8 cellular contexts compared by ENCODE assay signal in the genomic region with DNA sequence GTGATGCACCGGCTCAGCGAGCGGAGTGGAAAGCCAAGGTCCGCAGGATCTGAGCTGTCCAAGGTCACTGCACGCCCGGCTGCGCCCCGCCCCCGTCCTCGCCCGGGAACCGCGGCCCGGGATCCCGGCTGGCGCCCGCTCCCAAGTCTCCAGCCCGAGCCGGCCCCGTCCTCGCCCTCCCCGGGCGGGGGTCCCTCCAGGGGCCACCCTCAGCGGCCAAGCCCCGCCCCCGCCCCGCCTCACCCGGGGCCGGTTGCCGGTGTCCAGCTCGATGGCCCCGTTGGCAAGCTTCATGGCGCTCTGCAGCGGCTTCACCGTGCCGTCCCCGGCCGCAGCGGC. TPM values are rescaled to one million over a fixed set of nuclear protein-coding genes. Genes with fewer than 3 reads are reported as not detected.
DNase-seq lines count a peak whose midpoint lies in the region; ATAC-seq and TF ChIP-seq lines count a peak whose summit lies in the region.

No MANE protein-coding gene starts in this region.

- peaks cover 5% of the 10 kb centered on the region for H3K9me3 ChIP-seq in trophoblast cell (ENCODE audit: insufficient read depth, low read depth, low read length)

- H3K79me2 ChIP-seq in trophoblast cell (ENCODE audit: control insufficient read depth, insufficient read depth, low read length, poor library complexity) = peaks cover 9% of the 10 kb centered on the region

- no peaks in the 10 kb centered on the region for H3K27me3 ChIP-seq in trophoblast cell (ENCODE audit: insufficient read depth, low read length)

- POLR2A ChIA-PET in activated CD4-positive, alpha-beta memory T cell treated with anti-CD3 and anti-CD28 coated beads for 36 hours (lab: Charles Lee) = interaction anchor here (1.9 kb wide), 1 partner anchor 18 kb away, joined by 5 read pairs; no protein-coding TSS in a partner anchor

- peak overlapping the region; percentile 85 for H4K91ac ChIP-seq in trophoblast cell (ENCODE audit: low read depth, low read length)

- DNase-seq in activated naive CD4-positive, alpha-beta T cell treated with anti-CD3 and anti-CD28 coated beads, Interleukin-2, amount 50 U/mL, for 16 hours = no peak
- peak; percentile 31 for DNase-seq in activated CD4-positive, alpha-beta memory T cell treated with anti-CD3 and anti-CD28 coated beads for 36 hours
- DNase-seq in glutamatergic neuron (peak; percentile 66), trophoblast cell (no peak), SIG-M5 (lab: John Stamatoyannopoulos, UW) (no peak), NCI-H2196 (lab: John Stamatoyannopoulos, UW; ENCODE audit: unreplicated experiment) (no peak)

- H4K12ac ChIP-seq in trophoblast cell (ENCODE audit: low read depth, low read length) = peak overlapping the region; percentile 57

- no peak overlapping the region for H3K23ac ChIP-seq in trophoblast cell (ENCODE audit: low read length)

- TF ChIP-seq CTCF in glutamatergic neuron (IDR thresholded peaks at IDR 0.05; ENCODE audit: partially characterized antibody, unreplicated experiment) = no peak

- H3K4me2 ChIP-seq in trophoblast cell (ENCODE audit: low read length) = peak overlapping the region; percentile 74

- no peaks in the 10 kb centered on the region for H3K9me3 Mint-ChIP-seq in activated naive CD4-positive, alpha-beta T cell treated with anti-CD3 and anti-CD28 coated beads, Interleukin-2, amount 50 U/mL, for 24 hours
- H3K9me3 Mint-ChIP-seq in activated CD4-positive, alpha-beta memory T cell treated with anti-CD3 and anti-CD28 coated beads for 36 hours = no peaks in the 10 kb centered on the region
- peaks cover 9% of the 10 kb centered on the region for H3K9me3 Mint-ChIP-seq in glutamatergic neuron (ENCODE audit: unreplicated experiment)

- H3K9ac ChIP-seq in trophoblast cell (ENCODE audit: low read length) = peak overlapping the region; percentile 90

- peak overlapping the region; percentile 74 for H3K4me3 Mint-ChIP-seq in activated naive CD4-positive, alpha-beta T cell treated with anti-CD3 and anti-CD28 coated beads, Interleukin-2, amount 50 U/mL, for 24 hours
- H3K4me3 Mint-ChIP-seq in activated CD4-positive, alpha-beta memory T cell treated with anti-CD3 and anti-CD28 coated beads for 36 hours = peak overlapping the region; percentile 70
- peak overlapping the region; percentile 90 for H3K4me3 Mint-ChIP-seq in glutamatergic neuron (ENCODE audit: unreplicated experiment)

- intact Hi-C loops in activated CD4-positive, alpha-beta memory T cell treated with anti-CD3 and anti-CD28 coated beads for 36 hours (cut with micrococcal nuclease) = loop anchor here (5.0 kb wide), 2 partner anchors 42 to 142 kb away; no protein-coding TSS in a partner anchor

- peaks cover 14% of the 10 kb centered on the region for H3K79me1 ChIP-seq in trophoblast cell (ENCODE audit: low read length)

- H2AK5ac ChIP-seq in trophoblast cell (ENCODE audit: low read length) = no peak overlapping the region

- peaks cover 8 to 13% of the 10 kb centered on the region in 2 experiments for H3K4me1 ChIP-seq in trophoblast cell (ENCODE audit: control insufficient read depth in 1 of 2, insufficient read depth in 2 of 2, low read length in 2 of 2)

- peak overlapping the region; percentile 93 for H3K14ac ChIP-seq in trophoblast cell (ENCODE audit: low read length)

- H3K27ac Mint-ChIP-seq in activated naive CD4-positive, alpha-beta T cell treated with anti-CD3 and anti-CD28 coated beads, Interleukin-2, amount 50 U/mL, for 24 hours = peak overlapping the region; percentile 77
- no peak overlapping the region for H3K27ac Mint-ChIP-seq in activated CD4-positive, alpha-beta memory T cell treated with anti-CD3 and anti-CD28 coated beads for 36 hours
- peak overlapping the region; percentile 33 for H3K27ac Mint-ChIP-seq in glutamatergic neuron (ENCODE audit: unreplicated experiment)

- H4K8ac ChIP-seq in trophoblast cell (ENCODE audit: low read depth, low read length) = peak overlapping the region; percentile 99

- peak; percentile 21 for ATAC-seq in HG03064 (IDR thresholded peaks at IDR 0.05; ENCODE audit: low read depth, unreplicated experiment)

- CTCF ChIA-PET in activated CD4-positive, alpha-beta memory T cell treated with anti-CD3 and anti-CD28 coated beads for 36 hours (lab: Charles Lee) = interaction anchor here (1.9 to 2.2 kb wide), 2 partner anchors 14 to 20 kb away, joined by 8 read pairs; a partner anchor contains a TSS

- H3K4ac ChIP-seq in trophoblast cell (ENCODE audit: low read depth, low read length) = no peak overlapping the region

- no peaks in the 10 kb centered on the region for H3K27me3 Mint-ChIP-seq in activated naive CD4-positive, alpha-beta T cell treated with anti-CD3 and anti-CD28 coated beads, Interleukin-2, amount 50 U/mL, for 24 hours
- H3K27me3 Mint-ChIP-seq in activated CD4-positive, alpha-beta memory T cell treated with anti-CD3 and anti-CD28 coated beads for 36 hours = no peaks in the 10 kb centered on the region
- peaks cover 10% of the 10 kb centered on the region for H3K27me3 Mint-ChIP-seq in glutamatergic neuron (ENCODE audit: unreplicated experiment)

- H3K36me3 Mint-ChIP-seq in activated naive CD4-positive, alpha-beta T cell treated with anti-CD3 and anti-CD28 coated beads, Interleukin-2, amount 50 U/mL, for 24 hours = peaks cover 10% of the 10 kb centered on the region
- peaks cover 25% of the 10 kb centered on the region for H3K36me3 Mint-ChIP-seq in activated CD4-positive, alpha-beta memory T cell treated with anti-CD3 and anti-CD28 coated beads for 36 hours
- H3K36me3 Mint-ChIP-seq in glutamatergic neuron (ENCODE audit: unreplicated experiment) = no peaks in the 10 kb centered on the region

- peak overlapping the region; percentile 83 for H3K27ac ChIP-seq in trophoblast cell (ENCODE audit: low read depth, low read length)

- peak overlapping the region; percentile 95 for H3K4me3 ChIP-seq in trophoblast cell (ENCODE audit: low read depth, low read length)

- H2BK12ac ChIP-seq in trophoblast cell (ENCODE audit: low read length) = no peak overlapping the region

- no CpG with 5 or more reads among the region's 39 CpGs for WGBS in trophoblast cell (ENCODE audit: extremely low coverage, insufficient coverage, insufficient read length)

- peaks cover 21 to 23% of the 10 kb centered on the region in 2 experiments for H3K36me3 ChIP-seq in trophoblast cell (ENCODE audit: control insufficient read depth in 1 of 2, insufficient read depth in 2 of 2, low read length in 2 of 2)

- peak overlapping the region; percentile 85 for H2AFZ ChIP-seq in trophoblast cell (ENCODE audit: insufficient read depth, low read length, poor library complexity)

- peak overlapping the region; percentile 79 for H2BK5ac ChIP-seq in trophoblast cell (ENCODE audit: low read depth, low read length, poor library complexity)

- H3K18ac ChIP-seq in trophoblast cell (ENCODE audit: low read length) = peak overlapping the region; percentile 94

- peak overlapping the region; percentile 83 for H2BK120ac ChIP-seq in trophoblast cell (ENCODE audit: insufficient read depth, low read length, poor library complexity)

- H3K4me1 Mint-ChIP-seq in activated naive CD4-positive, alpha-beta T cell treated with anti-CD3 and anti-CD28 coated beads, Interleukin-2, amount 50 U/mL, for 24 hours = peaks cover 42% of the 10 kb centered on the region
- H3K4me1 Mint-ChIP-seq in activated CD4-positive, alpha-beta memory T cell treated with anti-CD3 and anti-CD28 coated beads for 36 hours (ENCODE audit: low read depth) = peaks cover 38% of the 10 kb centered on the region
- H3K4me1 Mint-ChIP-seq in glutamatergic neuron (ENCODE audit: low read depth, unreplicated experiment) = peaks cover 2% of the 10 kb centered on the region

RNA-seq across cellular contexts. Expression of a gene that starts 0.2 kb away (rescaled TPM):
- 1 to 10 TPM; 2.9 to 3.2 TPM for total RNA-seq in activated CD4-positive, alpha-beta memory T cell treated with anti-CD3 and anti-CD28 coated beads for 36 hours
- total RNA-seq in glutamatergic neuron (ENCODE audit: unreplicated experiment) = 19.5 TPM
- polyA plus RNA-seq in trophoblast cell (2013) = 4.8 TPM in 2 replicates

RNA-seq across cellular contexts. Expression of a gene that starts 0.8 kb away (rescaled TPM):
- 10 to 100 TPM; 22.1 to 25.6 TPM for total RNA-seq in activated CD4-positive, alpha-beta memory T cell treated with anti-CD3 and anti-CD28 coated beads for 36 hours
- 20.8 TPM for total RNA-seq in glutamatergic neuron (ENCODE audit: unreplicated experiment)
- 5.9 and 6.3 TPM in 2 replicates for polyA plus RNA-seq in trophoblast cell (2013)

RNA-seq across cellular contexts. Expression of a gene that starts 19.0 kb away (rescaled TPM):
- total RNA-seq in activated CD4-positive, alpha-beta memory T cell treated with anti-CD3 and anti-CD28 coated beads for 36 hours = 1 to 10 TPM; 6.8 to 7.6 TPM
- total RNA-seq in glutamatergic neuron (ENCODE audit: unreplicated experiment) = 18.6 TPM
- polyA plus RNA-seq in trophoblast cell (2013) = 7.8 and 8.1 TPM in 2 replicates

RNA-seq across cellular contexts. Expression of a gene that starts 34.0 kb away (rescaled TPM):
- 10 to 100 TPM; 90.0 to 92.4 TPM for total RNA-seq in activated CD4-positive, alpha-beta memory T cell treated with anti-CD3 and anti-CD28 coated beads for 36 hours
- 56.9 TPM for total RNA-seq in glutamatergic neuron (ENCODE audit: unreplicated experiment)
- 30.9 and 32.0 TPM in 2 replicates for polyA plus RNA-seq in trophoblast cell (2013)

Comparison
In these comparisons a context has a peak if more than half of its experiments do, and no peak if none do; other contexts are left out.
1. DNase-seq: peak in activated CD4-positive, alpha-beta memory T cell treated with anti-CD3 and anti-CD28 coated beads for 36 hours (single experiment) and glutamatergic neuron (single experiment); none in activated naive CD4-positive, alpha-beta T cell treated with anti-CD3 and anti-CD28 coated beads, Interleukin-2, amount 50 U/mL, for 16 hours (single experiment), trophoblast cell (0 of 2), SIG-M5 (single experiment) and NCI-H2196 (single experiment).
2. Peak in every context shown above with its lines, with median percentiles within 50 percentile points of each other: H3K4me3 Mint-ChIP-seq.